ENCODE assay signal across 22 cellular contexts in the genomic region with DNA sequence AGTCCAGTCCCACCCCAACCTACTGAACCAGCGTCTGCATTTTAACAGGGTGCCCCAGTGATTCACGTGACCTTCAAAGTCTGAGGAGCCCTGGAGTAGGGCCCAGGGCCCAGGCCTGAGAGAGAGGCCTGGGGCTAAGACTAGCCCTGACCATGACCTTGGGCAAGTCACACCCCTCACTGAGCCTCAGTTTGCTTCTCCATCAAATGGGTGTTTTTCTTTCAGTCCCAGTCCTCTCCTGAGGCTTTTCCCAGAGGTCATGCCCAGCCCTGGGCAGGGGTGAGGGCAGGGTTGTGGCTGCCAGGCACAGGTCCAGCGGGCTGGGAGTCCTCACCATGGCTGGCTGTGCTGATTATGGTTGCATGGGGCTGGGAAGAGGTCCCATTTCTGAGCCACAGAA. TPM values are rescaled to one million over a fixed set of nuclear protein-coding genes. Genes with fewer than 3 reads are reported as not detected.
A peak's percentile ranks its signal among the peaks of the same experiment; 100 is the strongest.
DNase-seq lines count a peak whose midpoint lies in the region; ATAC-seq and TF ChIP-seq lines count a peak whose summit lies in the region.
"Had no signal": no experiment of that assay in that cellular context is flagged by ENCODE, and none has a peak within 500 bp of the region (broad histone marks: within the 10 kb centered on the region; RNA-seq: fewer than 3 reads in every experiment).

No MANE protein-coding gene starts in this region.

- H3K9me3 Mint-ChIP-seq in HFFc6 (no peaks in the 10 kb centered on the region; the same call in 1 of the 2 replicates), endodermal cell (no peaks in the 10 kb centered on the region)
- H3K9me3 Mint-ChIP-seq: H9 had no signal

- H3K27ac Mint-ChIP-seq in HFFc6 (peak overlapping the region; percentile 92), endodermal cell (no peak overlapping the region)

- no peaks in the 10 kb centered on the region for H3K79me2 ChIP-seq in ACC112 (ENCODE audit: control insufficient read depth, insufficient read depth, low read length, unreplicated experiment)

- H3K9me3 ChIP-seq in endodermal cell (ENCODE audit: control insufficient read depth, low read length) (no peaks in the 10 kb centered on the region), neutrophil (no peaks in the 10 kb centered on the region)
- H3K9me3 ChIP-seq: A549, SK-N-SH had no signal

- DNase-seq in HFFc6 (no peak), endodermal cell (no peak), RKO (ENCODE audit: low spot score) (no peak), GM03348 (ENCODE audit: low spot score) (no peak), NCI-H345 treated with DMSO at 0.1 percent for 48 hours (lab: John Stamatoyannopoulos, UW; ENCODE audit: unreplicated experiment) (no peak)
- DNase-seq: COR-L47, EL, H9, KG1, NCI-H1048, NCI-H1436 treated with DMSO at 0.1 percent for 48 hours, NCI-H2029 treated with DMSO at 0.1 percent for 48 hours, NCI-H2171 treated with DMSO at 0.1 percent for 48 hours, NCI-H774, Right ventricle myocardium superior, SK-N-SH had no signal

- H3K4me3 ChIP-seq in ACC112 (ENCODE audit: low read depth, low read length) (no peak overlapping the region), endodermal cell (ENCODE audit: low read length) (no peak overlapping the region), neutrophil (ENCODE audit: low read depth in 1 of 2, low read length in 1 of 2) (no peak overlapping the region)
- H3K4me3 ChIP-seq: A549 had no signal

- H3K9ac ChIP-seq in endodermal cell (ENCODE audit: extremely low read depth, low read length, poor library complexity, severe bottlenecking), result no peak overlapping the region
- H3K9ac ChIP-seq: SK-N-SH had no signal

- H3K27me3 Mint-ChIP-seq in HFFc6 (ENCODE audit: insufficient read depth) (peaks cover 6% of the 10 kb centered on the region; the same call in 1 of the 2 replicates), endodermal cell (ENCODE audit: insufficient read depth) (peaks cover 2% of the 10 kb centered on the region)

- H2AFZ ChIP-seq in ACC112 (ENCODE audit: low read length, unreplicated experiment), result no peak overlapping the region

- WGBS in endodermal cell (ENCODE audit: insufficient coverage in 1 of 2, insufficient read length in 1 of 2), 2 experiments, result 91 to 95% methylated on average over 3 of the region's 3 CpGs

- no peak for ATAC-seq in HG02981 (IDR thresholded peaks at IDR 0.05; ENCODE audit: unreplicated experiment)
- ATAC-seq: A549 had no signal

- TF ChIP-seq CTCF in HFFc6 (IDR thresholded peaks at IDR 0.05) (no peak), endodermal cell (conservative IDR thresholded peaks at IDR 0.05) (no peak), neutrophil (IDR thresholded peaks at IDR 0.05) (no peak)

- H3K36me3 Mint-ChIP-seq in HFFc6 (ENCODE audit: low read depth), result peaks cover 35% of the 10 kb centered on the region
- H3K36me3 Mint-ChIP-seq in endodermal cell (ENCODE audit: low read depth), result peaks cover 27% of the 10 kb centered on the region

- H3K27ac ChIP-seq in ACC112 (ENCODE audit: low read depth, low read length) (peak overlapping the region; percentile 96; the same call in 1 of the 2 replicates), endodermal cell (ENCODE audit: low read depth, low read length) (peak overlapping the region; percentile 49), neutrophil (peak overlapping the region; percentile 18)
- H3K27ac ChIP-seq: A549 had no signal

- peaks cover 22% of the 10 kb centered on the region for H3K4me1 ChIP-seq in ACC112 (ENCODE audit: control insufficient read depth, insufficient read depth, low read length, unreplicated experiment)
- no peaks in the 10 kb centered on the region for H3K4me1 ChIP-seq in endodermal cell (ENCODE audit: control insufficient read depth, insufficient read depth, low read length)
- no peaks in the 10 kb centered on the region for H3K4me1 ChIP-seq in neutrophil (ENCODE audit: control insufficient read depth in 1 of 2, insufficient read depth in 1 of 2, low read depth in 1 of 2, low read length in 1 of 2)

- H3K36me3 ChIP-seq in ACC112 (ENCODE audit: insufficient read depth, low read length), result no peaks in the 10 kb centered on the region
- H3K36me3 ChIP-seq in endodermal cell (ENCODE audit: control insufficient read depth, insufficient read depth, low read length), result peaks cover 27% of the 10 kb centered on the region
- H3K36me3 ChIP-seq in neutrophil, result peaks cover 66% of the 10 kb centered on the region

- H3K4me1 Mint-ChIP-seq in HFFc6 (ENCODE audit: low read depth) (peaks cover 58% of the 10 kb centered on the region), endodermal cell (peaks cover 4% of the 10 kb centered on the region)

- no peaks in the 10 kb centered on the region for H3K27me3 ChIP-seq in ACC112 (ENCODE audit: insufficient read depth, low read length)
- no peaks in the 10 kb centered on the region for H3K27me3 ChIP-seq in endodermal cell (ENCODE audit: control insufficient read depth, insufficient read depth, low read length, poor library complexity, severe bottlenecking)
- H3K27me3 ChIP-seq in neutrophil, result no peaks in the 10 kb centered on the region

- H3K4me3 Mint-ChIP-seq in HFFc6, result no peak overlapping the region; the same call in 1 of the 2 replicates
- H3K4me3 Mint-ChIP-seq in endodermal cell, result no peak overlapping the region
- H3K4me3 Mint-ChIP-seq: H9 had no signal

RNA-seq across cellular contexts. Expression of gene GCAT, which starts 33.0 kb away (rescaled TPM):
- 10 to 100 TPM; 27.6 to 42.3 (median 29.2) TPM for total RNA-seq in HFFc6 (2021; fragmentation: NEBNext Ultra II Directional; extraction: Animal tissue kit (Norgen Biotek cat#: 25700))
- total RNA-seq in endodermal cell, result 10 to 100 TPM; 22.2 to 26.2 TPM
- polyA plus RNA-seq in endodermal cell (2013, experiment 1 of 2), result 22.0 TPM
- 17.9 TPM for polyA plus RNA-seq in endodermal cell (2013, experiment 2 of 2)

RNA-seq across cellular contexts. Expression of gene GALR3, which starts 48.5 kb away (rescaled TPM):
- not detected for total RNA-seq in HFFc6 (2021; fragmentation: NEBNext Ultra II Directional; extraction: Animal tissue kit (Norgen Biotek cat#: 25700))
- total RNA-seq in endodermal cell, result under 1 TPM; 0.40 to 0.77 TPM
- not detected for polyA plus RNA-seq in endodermal cell (2013, experiment 1 of 2)
- polyA plus RNA-seq in endodermal cell (2013, experiment 2 of 2), result 0.33 TPM
- total RNA-seq: M059J, NCI-H460, Right ventricle myocardium superior had no signal
- polyA plus RNA-seq: A549, SK-N-SH had no signal

Comparison
In these comparisons a context has a peak if more than half of its experiments do, and no peak if none do; other contexts are left out.
1. H3K27ac ChIP-seq: peak in every context shown above with its lines; median percentile 96 in ACC112; 49 in endodermal cell; 18 in neutrophil.